Comparison of ENCODE assay signal across 20 cellular contexts in the genomic region with DNA sequence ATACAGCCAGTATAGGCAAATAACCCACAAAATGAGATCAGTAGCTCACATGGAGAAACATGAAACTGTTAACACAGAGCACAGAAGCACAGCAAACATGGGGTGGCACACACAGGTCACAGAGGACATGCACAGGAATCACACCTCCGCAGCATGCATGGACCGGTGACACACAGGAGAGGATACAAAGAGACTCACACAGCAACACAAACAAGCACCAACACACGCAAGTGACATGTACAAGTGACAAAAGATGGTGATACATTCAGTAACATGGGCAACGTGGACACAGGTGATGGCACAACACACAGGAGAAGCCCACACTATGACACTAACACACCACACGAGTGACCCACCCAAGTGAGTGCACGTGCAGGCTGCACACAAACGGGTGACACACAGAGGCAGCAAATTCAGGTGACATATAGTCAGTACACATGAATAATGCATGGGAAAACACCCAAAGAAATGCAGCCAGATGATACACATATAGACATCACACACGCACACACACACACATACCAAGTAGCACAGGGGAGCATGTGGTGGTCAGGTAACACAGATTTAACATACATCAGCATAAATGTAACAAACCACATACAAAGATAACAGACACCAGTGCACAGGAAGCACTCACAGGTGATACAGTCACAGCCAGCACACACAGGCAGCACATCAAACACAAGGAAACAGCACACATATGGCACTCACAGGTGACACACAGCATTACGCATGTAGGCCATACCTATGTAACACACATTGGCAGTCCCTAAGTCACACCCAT.
DNase-seq lines count a peak whose midpoint lies in the region; ATAC-seq, FAIRE-seq and TF ChIP-seq lines count a peak whose summit lies in the region.
"Had no signal": no experiment of that assay in that cellular context is flagged by ENCODE, and none has a peak within 500 bp of the region (broad histone marks: within the 10 kb centered on the region; RNA-seq: fewer than 3 reads in every experiment).

No MANE protein-coding gene starts in this region.

- H3K4ac ChIP-seq in neuronal stem cell (ENCODE audit: low read length): no peak overlapping the region

- POLR2A ChIA-PET in HepG2 (lab: Yijun Ruan, JAX): no interaction called here

- H3K79me1 ChIP-seq in neuronal stem cell (ENCODE audit: low read depth, low read length): no peaks in the 10 kb centered on the region

- DNase-seq in HepG2 (ENCODE audit: low spot score) (no peak), right lobe of liver (no peak), bronchial epithelial cell (ENCODE audit: low read depth) (no peak), neuronal stem cell (ENCODE audit: low spot score) (no peak), NCI-H1694 treated with DMSO at 0.1 percent for 48 hours (lab: John Stamatoyannopoulos, UW) (no peak), cerebellar cortex (ENCODE audit: low spot score) (no peak), posterior cingulate gyrus (no peak)
- DNase-seq: DMS153, HCEC 1CT, Karpas-422, NCI-H187, NCI-H446, NCI-H526, OCI-M1 had no signal

- peak overlapping the region; percentile 26 for H3K14ac ChIP-seq in neuronal stem cell (ENCODE audit: low read length)

- H2BK15ac ChIP-seq in neuronal stem cell (ENCODE audit: low read length): no peak overlapping the region

- no peaks in the 10 kb centered on the region for H3K36me3 ChIP-seq in HepG2 (replicated peaks in 1 of 2; ENCODE audit: control insufficient read depth in 1 of 2, insufficient read depth in 2 of 2, low read length in 2 of 2)
- no peaks in the 10 kb centered on the region for H3K36me3 ChIP-seq in right lobe of liver
- no peaks in the 10 kb centered on the region for H3K36me3 ChIP-seq in bronchial epithelial cell (ENCODE audit: control insufficient read depth, insufficient read depth, low read length)
- H3K36me3 ChIP-seq in neuronal stem cell (replicated peaks in 1 of 2; ENCODE audit: control insufficient read depth in 2 of 2, insufficient read depth in 2 of 2, low read length in 2 of 2): no peaks in the 10 kb centered on the region
- H3K36me3 ChIP-seq: BLaER1, SJSA1 had no signal

- H3K4me1 ChIP-seq in HepG2 (ENCODE audit: insufficient read depth, low read length) (no peaks in the 10 kb centered on the region), right lobe of liver (no peaks in the 10 kb centered on the region), neuronal stem cell (ENCODE audit: control insufficient read depth in 2 of 2, insufficient read depth in 1 of 2, low read depth in 1 of 2, low read length in 2 of 2) (no peaks in the 10 kb centered on the region)
- H3K4me1 ChIP-seq: SJSA1 had no signal

- no peak overlapping the region for H3K4me3 ChIP-seq in HepG2 (replicated peaks in 1 of 3; ENCODE audit: insufficient read depth in 1 of 3, low read depth in 2 of 3, low read length in 3 of 3)
- H3K4me3 ChIP-seq in right lobe of liver: no peak overlapping the region
- H3K4me3 ChIP-seq in bronchial epithelial cell (ENCODE audit: low read depth, low read length): no peak overlapping the region
- no peak overlapping the region for H3K4me3 ChIP-seq in neuronal stem cell (ENCODE audit: low read length in 2 of 2)
- H3K4me3 ChIP-seq: BLaER1, GM23338, SJSA1 had no signal

- H3K9ac ChIP-seq in HepG2 (ENCODE audit: insufficient read depth, low read depth, low read length): no peak overlapping the region
- no peak overlapping the region for H3K9ac ChIP-seq in neuronal stem cell (ENCODE audit: low read depth, low read length, poor library complexity)
- H3K9ac ChIP-seq: BLaER1 had no signal

- intact Hi-C loops in HepG2 (cut with micrococcal nuclease; ENCODE audit: unreplicated experiment): no loop called here
- intact Hi-C loops in right lobe of liver (cut with DNase I): no loop called here
- intact Hi-C loops in posterior cingulate gyrus (cut with DNase I): no loop called here

- H3K9me3 ChIP-seq in HepG2 (ENCODE audit: low read length) (no peaks in the 10 kb centered on the region), right lobe of liver (no peaks in the 10 kb centered on the region), neuronal stem cell (replicated peaks in 1 of 2; ENCODE audit: control insufficient read depth in 2 of 2, insufficient read depth in 1 of 2, low read depth in 1 of 2, low read length in 2 of 2) (no peaks in the 10 kb centered on the region)
- H3K9me3 ChIP-seq: BLaER1, SJSA1 had no signal

- TF ChIP-seq CTCF in HepG2 (CRISPR knock-in tag; IDR thresholded peaks at IDR 0.05) (no peak), right lobe of liver (IDR thresholded peaks at IDR 0.05) (no peak), bronchial epithelial cell (IDR thresholded peaks at IDR 0.05; ENCODE audit: insufficient read depth, low read length, severe bottlenecking) (no peak)

- H3K27me3 ChIP-seq in HepG2 (ENCODE audit: control insufficient read depth in 1 of 2, insufficient read depth in 2 of 2, low read length in 2 of 2) (peaks cover 2 to 6% of the 10 kb centered on the region in 2 experiments; a peak in 3 of 5 replicates), right lobe of liver (no peaks in the 10 kb centered on the region), bronchial epithelial cell (ENCODE audit: control insufficient read depth, insufficient read depth, low read length) (no peaks in the 10 kb centered on the region), neuronal stem cell (ENCODE audit: control insufficient read depth in 3 of 3, insufficient read depth in 3 of 3, low read depth in 1 of 3, low read length in 3 of 3) (no peaks in the 10 kb centered on the region)
- H3K27me3 ChIP-seq: BLaER1, SJSA1 had no signal

- H4K91ac ChIP-seq in neuronal stem cell (ENCODE audit: low read depth, low read length, poor library complexity): peak overlapping the region; percentile 62

- no peak overlapping the region for H3K4me2 ChIP-seq in HepG2 (ENCODE audit: low read depth, low read length)
- no peak overlapping the region for H3K4me2 ChIP-seq in neuronal stem cell (ENCODE audit: insufficient read depth, low read length, poor library complexity, severe bottlenecking)
- H3K4me2 ChIP-seq: BLaER1, GM23338 had no signal

- H3K79me2 ChIP-seq in HepG2 (ENCODE audit: insufficient read depth, low read length): no peaks in the 10 kb centered on the region

- no peak for ATAC-seq in HepG2
- no peak for ATAC-seq in right lobe of liver
- ATAC-seq: CD8-positive, alpha-beta T cell; GM23338 had no signal

- no peaks in the 10 kb centered on the region for H4K20me1 ChIP-seq in HepG2 (ENCODE audit: insufficient read depth, low read length)
- H4K20me1 ChIP-seq: BLaER1 had no signal

- H3K18ac ChIP-seq in neuronal stem cell (ENCODE audit: low read length): peak overlapping the region; percentile 46

- H3K27ac ChIP-seq in HepG2 (ENCODE audit: extremely low read length, insufficient read depth, low read length) (no peak overlapping the region), right lobe of liver (no peak overlapping the region), neuronal stem cell (replicated peaks; ENCODE audit: low read length) (no peak overlapping the region)
- H3K27ac ChIP-seq: BLaER1, SJSA1 had no signal

- in situ Hi-C loops in HepG2 (cut with HindIII; ENCODE audit: extremely low pct_ligation_motif_present, low pct_unique_long_range_greater_than_20kb): no loop called here

- no TSS peak for BruUV-seq in HepG2 (replicated peaks; lab: Mats Ljungman, UMichigan)

- no peak overlapping the region for H2BK5ac ChIP-seq in neuronal stem cell (ENCODE audit: low read length)

- no peak overlapping the region for H4K8ac ChIP-seq in neuronal stem cell (ENCODE audit: low read depth, low read length)

- no peak overlapping the region for H2AK5ac ChIP-seq in neuronal stem cell (ENCODE audit: low read depth, low read length)

- no peak for TF ChIP-seq EP300 in HepG2 (IDR thresholded peaks at IDR 0.05; ENCODE audit: low read depth in 2 of 2, low read length in 2 of 2)
- no peak for TF ChIP-seq EP300 in HepG2 (CRISPR knock-in tag; IDR thresholded peaks at IDR 0.05; ENCODE audit: borderline replicate concordance)

- H2AFZ ChIP-seq in HepG2 (ENCODE audit: low read length) (no peak overlapping the region), neuronal stem cell (ENCODE audit: low read length) (no peak overlapping the region)
- H2AFZ ChIP-seq: GM23338 had no signal

- no peak for TF ChIP-seq RAD21 in HepG2 (CRISPR knock-in tag; IDR thresholded peaks at IDR 0.05)

- FAIRE-seq in HepG2 (lab: Jason Lieb, UNC) (no peak), bronchial epithelial cell (lab: Jason Lieb, UNC) (peak; percentile 83)
- FAIRE-seq: GM12891, RCC 7860 had no signal

- CTCF ChIA-PET in HepG2 (lab: Yijun Ruan, JAX; ENCODE audit: low intra/inter-chr PET ratio, low total read pairs): no interaction called here

- no peak for TF ChIP-seq POLR2A in HepG2 (IDR thresholded peaks at IDR 0.05; ENCODE audit: insufficient read depth in 1 of 2, low read depth in 2 of 2, low read length in 2 of 2)
- TF ChIP-seq POLR2A in right lobe of liver (IDR thresholded peaks at IDR 0.05): no peak

- H2BK120ac ChIP-seq in neuronal stem cell (ENCODE audit: low read depth, low read length): no peak overlapping the region

- 38% methylated on average over 6 of the region's 9 CpGs for WGBS in HepG2 (ENCODE audit: low lambda C conversion rate)
- 54% methylated on average over 6 of the region's 9 CpGs for WGBS in right lobe of liver (ENCODE audit: insufficient coverage, low coverage, low lambda C conversion rate, missing lambda C conversion rate)
- no CpG with 5 or more reads among the region's 9 CpGs for WGBS in neuronal stem cell (ENCODE audit: extremely low coverage in 2 of 2, insufficient read length in 2 of 2, insufficient replicate concordance in 1 of 2), 2 donors

- no peak overlapping the region for H3K23ac ChIP-seq in neuronal stem cell (ENCODE audit: low read depth, low read length, poor library complexity)

- H2BK12ac ChIP-seq in neuronal stem cell (ENCODE audit: low read length): no peak overlapping the region

TF ChIP-seq in HepG2, 621 proteins besides CTCF, POLR2A, EP300 and RAD21:
- TF ChIP-seq CAMTA2 (CRISPR knock-in tag; IDR thresholded peaks at IDR 0.05; ENCODE audit: borderline replicate concordance): no peak
- 0 out of 2 replicates have a peak, but pooled peaks have one; percentile 27 for TF ChIP-seq MAFF (IDR thresholded peaks at IDR 0.05; ENCODE audit: low read depth, low read length)
- TF ChIP-seq ZNF598 (CRISPR knock-in tag; IDR thresholded peaks at IDR 0.05; ENCODE audit: borderline replicate concordance): no peak
- TF ChIP-seq PRMT3 (CRISPR knock-in tag; IDR thresholded peaks at IDR 0.05; ENCODE audit: borderline replicate concordance, low read depth): no peak
- TF ChIP-seq MAFK (conservative IDR thresholded peaks at IDR 0.05 in 1 of 2, IDR thresholded peaks at IDR 0.05 in 1 of 2; ENCODE audit: low read length in 2 of 2): peak; percentile 39 to 70; a peak in 3 of 4 replicates
- no peak for TF ChIP-seq HMG20B (CRISPR knock-in tag; conservative IDR thresholded peaks at IDR 0.05)
